ENCODE assay signal across 11 cellular contexts in genomic region chr9:122219856-122220672, GRCh38. TPM values are rescaled to one million over a fixed set of nuclear protein-coding genes. Genes with fewer than 3 reads are reported as not detected.
DNase-seq lines count a peak whose midpoint lies in the region; ATAC-seq and TF ChIP-seq lines count a peak whose summit lies in the region.
"Had no signal": no experiment of that assay in that cellular context is flagged by ENCODE, and none has a peak within 500 bp of the region (broad histone marks: within the 10 kb centered on the region; RNA-seq: fewer than 3 reads in every experiment).

No MANE protein-coding gene starts in this region.

- CTCF ChIA-PET in WTC11 (lab: Charles Lee), result interaction anchor here (1.0 to 1.1 kb wide), 2 partner anchors 92 to 95 kb away, joined by 3 to 4 read pairs; no protein-coding TSS in a partner anchor

- H3K9me3 Mint-ChIP-seq in WTC11 (no peaks in the 10 kb centered on the region), glutamatergic neuron (ENCODE audit: unreplicated experiment) (peaks cover 18% of the 10 kb centered on the region)

- ATAC-seq in WTC11, result peak; percentile 2
- ATAC-seq in HG03139 (IDR thresholded peaks at IDR 0.05; ENCODE audit: unreplicated experiment), result no peak
- no peak for ATAC-seq in GM19397 (IDR thresholded peaks at IDR 0.05; ENCODE audit: unreplicated experiment)

- peak overlapping the region; percentile 86 for H3K23ac ChIP-seq in neuronal stem cell (ENCODE audit: low read depth, low read length, poor library complexity)

- peak overlapping the region; percentile 38 for H2AK5ac ChIP-seq in neuronal stem cell (ENCODE audit: low read depth, low read length)

- DNase-seq in ELF-1 (ENCODE audit: low read depth, low spot score) (peak; percentile 61), WTC11 (ENCODE audit: low spot score) (peak; percentile 34), glutamatergic neuron (peak; percentile 41), neuronal stem cell (ENCODE audit: low spot score) (no peak), NCI-H1694 (lab: John Stamatoyannopoulos, UW) (no peak), AML-193 (lab: John Stamatoyannopoulos, UW) (no peak)
- DNase-seq: anterior cingulate cortex, DMS79 treated with DMSO at 0.1 percent for 48 hours had no signal

- H3K79me1 ChIP-seq in neuronal stem cell (ENCODE audit: low read depth, low read length), result no peaks in the 10 kb centered on the region

- no peak overlapping the region for H3K4ac ChIP-seq in neuronal stem cell (ENCODE audit: low read length)

- no peak overlapping the region for H4K8ac ChIP-seq in neuronal stem cell (ENCODE audit: low read depth, low read length)

- no CpG with 5 or more reads among the region's 57 CpGs for WGBS in neuronal stem cell (ENCODE audit: extremely low coverage in 2 of 2, insufficient read length in 2 of 2, insufficient replicate concordance in 1 of 2), 2 donors

- no peak overlapping the region for H3K9ac ChIP-seq in neuronal stem cell (ENCODE audit: low read depth, low read length, poor library complexity)

- no peak for TF ChIP-seq CTCF in WTC11 (IDR thresholded peaks at IDR 0.05)
- no peak for TF ChIP-seq CTCF in glutamatergic neuron (IDR thresholded peaks at IDR 0.05; ENCODE audit: partially characterized antibody, unreplicated experiment)

- H3K27ac Mint-ChIP-seq in WTC11 (no peak overlapping the region), glutamatergic neuron (ENCODE audit: unreplicated experiment) (no peak overlapping the region)

- POLR2A ChIA-PET in WTC11 (lab: Charles Lee), result no interaction called here

- peak overlapping the region; percentile 70 for H2AFZ ChIP-seq in neuronal stem cell (ENCODE audit: low read length)

- peaks cover 7% of the 10 kb centered on the region; the same call in 1 of the 2 replicates for H3K36me3 Mint-ChIP-seq in WTC11
- H3K36me3 Mint-ChIP-seq in glutamatergic neuron (ENCODE audit: unreplicated experiment), result peaks cover 19% of the 10 kb centered on the region

- H3K4me3 Mint-ChIP-seq in WTC11 (peak overlapping the region; percentile 64), glutamatergic neuron (ENCODE audit: unreplicated experiment) (peak overlapping the region; percentile 78)

- H3K4me1 ChIP-seq in neuronal stem cell (ENCODE audit: control insufficient read depth in 2 of 2, insufficient read depth in 1 of 2, low read depth in 1 of 2, low read length in 2 of 2), result peaks cover 6% of the 10 kb centered on the region in 2 donors

- peaks cover 52% of the 10 kb centered on the region for H3K4me1 Mint-ChIP-seq in WTC11
- peaks cover 21% of the 10 kb centered on the region for H3K4me1 Mint-ChIP-seq in glutamatergic neuron (ENCODE audit: low read depth, unreplicated experiment)

- H3K27me3 ChIP-seq in neuronal stem cell (ENCODE audit: control insufficient read depth in 3 of 3, insufficient read depth in 3 of 3, low read depth in 1 of 3, low read length in 3 of 3), result peaks cover 72 to 100% (median 98%) of the 10 kb centered on the region in 3 experiments

- no peaks in the 10 kb centered on the region for H3K36me3 ChIP-seq in neuronal stem cell (replicated peaks in 1 of 2; ENCODE audit: control insufficient read depth in 2 of 2, insufficient read depth in 2 of 2, low read length in 2 of 2)
- H3K36me3 ChIP-seq: upper lobe of left lung had no signal

- H4K91ac ChIP-seq in neuronal stem cell (ENCODE audit: low read depth, low read length, poor library complexity), result no peak overlapping the region

- H2BK12ac ChIP-seq in neuronal stem cell (ENCODE audit: low read length), result no peak overlapping the region

- H2BK5ac ChIP-seq in neuronal stem cell (ENCODE audit: low read length), result no peak overlapping the region

- H2BK15ac ChIP-seq in neuronal stem cell (ENCODE audit: low read length), result no peak overlapping the region

- H3K4me2 ChIP-seq in neuronal stem cell (ENCODE audit: insufficient read depth, low read length, poor library complexity, severe bottlenecking), result no peak overlapping the region

- H2BK120ac ChIP-seq in neuronal stem cell (ENCODE audit: low read depth, low read length), result no peak overlapping the region

- peak overlapping the region in 1 of 2 donors; percentile 56 for H3K4me3 ChIP-seq in neuronal stem cell (ENCODE audit: low read length in 2 of 2)

- H3K9me3 ChIP-seq in neuronal stem cell (replicated peaks in 1 of 2; ENCODE audit: control insufficient read depth in 2 of 2, insufficient read depth in 1 of 2, low read depth in 1 of 2, low read length in 2 of 2), result peaks cover 2 to 3% of the 10 kb centered on the region in 2 donors
- H3K9me3 ChIP-seq: upper lobe of left lung had no signal

- H3K27ac ChIP-seq in neuronal stem cell (replicated peaks; ENCODE audit: low read length), result no peak overlapping the region
- H3K27ac ChIP-seq: upper lobe of left lung had no signal

- H3K18ac ChIP-seq in neuronal stem cell (ENCODE audit: low read length), result peak overlapping the region; percentile 48

- peak overlapping the region; percentile 86 for H3K14ac ChIP-seq in neuronal stem cell (ENCODE audit: low read length)

- peaks cover 100% of the 10 kb centered on the region for H3K27me3 Mint-ChIP-seq in WTC11 (ENCODE audit: low read depth)
- H3K27me3 Mint-ChIP-seq in glutamatergic neuron (ENCODE audit: unreplicated experiment), result peaks cover 60% of the 10 kb centered on the region

TF ChIP-seq in WTC11, 78 proteins besides CTCF, POLR2A, EP300 and RAD21 (continues in another document):
- TF ChIP-seq ZNF671 (CRISPR knock-in tag; IDR thresholded peaks at IDR 0.05), result no peak
- TF ChIP-seq, protein P1, sequence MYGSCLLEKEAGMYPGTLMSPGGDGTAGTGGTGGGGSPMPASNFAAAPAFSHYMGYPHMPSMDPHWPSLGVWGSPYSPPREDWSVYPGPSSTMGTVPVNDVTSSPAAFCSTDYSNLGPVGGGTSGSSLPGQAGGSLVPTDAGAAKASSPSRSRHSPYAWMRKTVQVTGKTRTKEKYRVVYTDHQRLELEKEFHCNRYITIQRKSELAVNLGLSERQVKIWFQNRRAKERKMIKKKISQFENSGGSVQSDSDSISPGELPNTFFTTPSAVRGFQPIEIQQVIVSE (CRISPR knock-in tag; IDR thresholded peaks at IDR 0.05; ENCODE audit: borderline replicate concordance), result no peak
- TF ChIP-seq ZNF396 (CRISPR knock-in tag; IDR thresholded peaks at IDR 0.05; ENCODE audit: borderline replicate concordance), result no peak
- TF ChIP-seq ZBTB21 (CRISPR knock-in tag; IDR thresholded peaks at IDR 0.05; ENCODE audit: borderline replicate concordance), result no peak
- TF ChIP-seq USF1 (CRISPR knock-in tag; IDR thresholded peaks at IDR 0.05), result no peak
- TF ChIP-seq, protein P2, sequence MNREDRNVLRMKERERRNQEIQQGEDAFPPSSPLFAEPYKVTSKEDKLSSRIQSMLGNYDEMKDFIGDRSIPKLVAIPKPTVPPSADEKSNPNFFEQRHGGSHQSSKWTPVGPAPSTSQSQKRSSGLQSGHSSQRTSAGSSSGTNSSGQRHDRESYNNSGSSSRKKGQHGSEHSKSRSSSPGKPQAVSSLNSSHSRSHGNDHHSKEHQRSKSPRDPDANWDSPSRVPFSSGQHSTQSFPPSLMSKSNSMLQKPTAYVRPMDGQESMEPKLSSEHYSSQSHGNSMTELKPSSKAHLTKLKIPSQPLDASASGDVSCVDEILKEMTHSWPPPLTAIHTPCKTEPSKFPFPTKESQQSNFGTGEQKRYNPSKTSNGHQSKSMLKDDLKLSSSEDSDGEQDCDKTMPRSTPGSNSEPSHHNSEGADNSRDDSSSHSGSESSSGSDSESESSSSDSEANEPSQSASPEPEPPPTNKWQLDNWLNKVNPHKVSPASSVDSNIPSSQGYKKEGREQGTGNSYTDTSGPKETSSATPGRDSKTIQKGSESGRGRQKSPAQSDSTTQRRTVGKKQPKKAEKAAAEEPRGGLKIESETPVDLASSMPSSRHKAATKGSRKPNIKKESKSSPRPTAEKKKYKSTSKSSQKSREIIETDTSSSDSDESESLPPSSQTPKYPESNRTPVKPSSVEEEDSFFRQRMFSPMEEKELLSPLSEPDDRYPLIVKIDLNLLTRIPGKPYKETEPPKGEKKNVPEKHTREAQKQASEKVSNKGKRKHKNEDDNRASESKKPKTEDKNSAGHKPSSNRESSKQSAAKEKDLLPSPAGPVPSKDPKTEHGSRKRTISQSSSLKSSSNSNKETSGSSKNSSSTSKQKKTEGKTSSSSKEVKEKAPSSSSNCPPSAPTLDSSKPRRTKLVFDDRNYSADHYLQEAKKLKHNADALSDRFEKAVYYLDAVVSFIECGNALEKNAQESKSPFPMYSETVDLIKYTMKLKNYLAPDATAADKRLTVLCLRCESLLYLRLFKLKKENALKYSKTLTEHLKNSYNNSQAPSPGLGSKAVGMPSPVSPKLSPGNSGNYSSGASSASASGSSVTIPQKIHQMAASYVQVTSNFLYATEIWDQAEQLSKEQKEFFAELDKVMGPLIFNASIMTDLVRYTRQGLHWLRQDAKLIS (CRISPR knock-in tag; IDR thresholded peaks at IDR 0.05; ENCODE audit: borderline replicate concordance), result no peak
- no peak for TF ChIP-seq ZSCAN18 (CRISPR knock-in tag; IDR thresholded peaks at IDR 0.05)

RNA-seq across cellular contexts. Expression of gene LHX6, which starts 8.7 kb away (rescaled TPM):
- 0.71 to 1.5 TPM (median 1.5 TPM) in 3 replicates for total RNA-seq in WTC11 (2021)
- total RNA-seq in glutamatergic neuron (ENCODE audit: unreplicated experiment), result 2.8 TPM
- 0.04 TPM for polyA plus RNA-seq in neuronal stem cell (2013, experiment 1 of 2)
- polyA plus RNA-seq in neuronal stem cell (2013, experiment 2 of 2), result 0.12 TPM

RNA-seq across cellular contexts. Expression of gene RBM18, which starts 44.6 kb away (rescaled TPM):
- 11.4 to 14.3 TPM (median 13.1 TPM) in 3 replicates for total RNA-seq in WTC11 (2021)
- 27.3 TPM for total RNA-seq in glutamatergic neuron (ENCODE audit: unreplicated experiment)
- polyA plus RNA-seq in neuronal stem cell (2013, experiment 1 of 2), result 12.7 TPM
- polyA plus RNA-seq in neuronal stem cell (2013, experiment 2 of 2), result 12.1 TPM

RNA-seq across cellular contexts. Expression of gene MRRF, which starts 44.6 kb away (rescaled TPM):
- total RNA-seq in WTC11 (2021), result 36.1 to 42.3 TPM (median 38.8 TPM) in 3 replicates
- 16.9 TPM for total RNA-seq in glutamatergic neuron (ENCODE audit: unreplicated experiment)
- polyA plus RNA-seq in neuronal stem cell (2013, experiment 1 of 2), result 21.2 TPM
- 23.2 TPM for polyA plus RNA-seq in neuronal stem cell (2013, experiment 2 of 2)

Comparison
In these comparisons a context has a peak if more than half of its experiments do, and no peak if none do; other contexts are left out.
1. DNase-seq: peak in ELF-1 (single experiment), WTC11 (single experiment) and glutamatergic neuron (single experiment); none in neuronal stem cell (single experiment), NCI-H1694 (single experiment) and AML-193 (0 of 2).